ENCODE assay signal across 21 cellular contexts in the genomic region with DNA sequence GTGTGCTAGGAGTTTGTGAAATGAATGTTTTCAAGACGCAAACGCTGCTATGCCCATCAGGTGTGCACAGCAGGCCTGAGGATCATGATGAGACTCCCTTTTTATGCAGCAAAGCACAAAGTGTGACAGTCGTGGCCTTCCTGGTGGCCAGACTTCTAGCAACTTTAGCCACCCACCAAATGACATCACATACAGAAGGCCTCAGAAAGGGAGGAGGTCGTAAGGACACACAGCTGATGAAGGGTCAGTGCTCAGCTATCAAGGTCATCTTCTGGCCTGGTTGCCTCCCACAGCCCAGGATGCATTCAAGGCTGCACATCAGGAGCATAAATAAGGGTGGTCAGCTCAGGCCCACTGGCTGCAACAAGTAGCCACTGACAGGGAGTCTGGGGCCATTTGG. TPM values are rescaled to one million over a fixed set of nuclear protein-coding genes. Genes with fewer than 3 reads are reported as not detected.
A peak's percentile ranks its signal among the peaks of the same experiment; 100 is the strongest.
DNase-seq lines count a peak whose midpoint lies in the region; ATAC-seq, FAIRE-seq and TF ChIP-seq lines count a peak whose summit lies in the region.
"Had no signal": no experiment of that assay in that cellular context is flagged by ENCODE, and none has a peak within 500 bp of the region (broad histone marks: within the 10 kb centered on the region; RNA-seq: fewer than 3 reads in every experiment).

No MANE protein-coding gene starts in this region.

- H3K27me3 ChIP-seq in IMR-90 (ENCODE audit: control insufficient read depth, insufficient read depth, low read length) (no peaks in the 10 kb centered on the region), K562 (ENCODE audit: control insufficient read depth in 2 of 2, insufficient read depth in 2 of 2, low read length in 2 of 2) (no peaks in the 10 kb centered on the region), right lobe of liver (no peaks in the 10 kb centered on the region)
- H3K27me3 ChIP-seq: BE2C had no signal

- H3K4me1 ChIP-seq in IMR-90 (ENCODE audit: control insufficient read depth, insufficient read depth, low read length) (no peaks in the 10 kb centered on the region), K562 (replicated peaks in 1 of 2; ENCODE audit: control insufficient read depth in 2 of 2, insufficient read depth in 2 of 2, low read length in 2 of 2) (peaks cover 0 to 21% of the 10 kb centered on the region in 2 experiments; a peak in 3 of 5 replicates), right lobe of liver (no peaks in the 10 kb centered on the region)
- H3K4me1 ChIP-seq: A549, BE2C, HAP-1 had no signal

- no peak overlapping the region for H3K56ac ChIP-seq in IMR-90 (ENCODE audit: extremely low read depth, insufficient read depth, low read length)

- H3K9me1 ChIP-seq in IMR-90 (ENCODE audit: insufficient read depth, low read length) (no peaks in the 10 kb centered on the region), K562 (ENCODE audit: control insufficient read depth, insufficient read depth, low read length) (peaks cover 4% of the 10 kb centered on the region)

- BruUV-seq in IMR-90 (replicated peaks; lab: Mats Ljungman, UMichigan) (no TSS peak), K562 (replicated peaks; lab: Mats Ljungman, UMichigan) (no TSS peak)

- no peak for TF ChIP-seq EP300 in K562 (IDR thresholded peaks at IDR 0.05; ENCODE audit: low read length)

- H2AK9ac ChIP-seq in IMR-90 (replicated peaks; ENCODE audit: low read depth, low read length, poor library complexity): no peak overlapping the region

- H2AFZ ChIP-seq in IMR-90 (replicated peaks; ENCODE audit: low read length, poor library complexity) (peak overlapping the region; percentile 21), K562 (ENCODE audit: low read depth, low read length) (no peak overlapping the region)

- H2BK20ac ChIP-seq in IMR-90 (ENCODE audit: low read depth, low read length): no peak overlapping the region

- intact Hi-C loops in IMR-90 (cut with micrococcal nuclease) (no loop called here), K562 (cut with micrococcal nuclease) (no loop called here), posterior vena cava (cut with DNase I) (no loop called here), head of caudate nucleus (cut with DNase I) (no loop called here), right lobe of liver (cut with DNase I) (no loop called here)

- WGBS in IMR-90 (ENCODE audit: extremely low coverage in 2 of 2, insufficient read length in 1 of 2), 2 experiments: no CpG with 5 or more reads among the region's 4 CpGs
- 46% methylated on average over 4 of the region's 4 CpGs for WGBS in K562 (ENCODE audit: insufficient coverage, low coverage, missing lambda C conversion rate)
- WGBS in right lobe of liver (ENCODE audit: insufficient coverage, low coverage, low lambda C conversion rate, missing lambda C conversion rate): 80% methylated on average over 3 of the region's 4 CpGs

- no peak overlapping the region for H3K4ac ChIP-seq in IMR-90 (ENCODE audit: low read depth, low read length)

- H3K4me3 ChIP-seq in IMR-90 (ENCODE audit: insufficient read depth, low read depth, low read length) (no peak overlapping the region), K562 (no peak overlapping the region), right lobe of liver (no peak overlapping the region)
- H3K4me3 ChIP-seq: A549, HAP-1 had no signal

- no peak for TF ChIP-seq RAD21 in IMR-90 (IDR thresholded peaks at IDR 0.05; ENCODE audit: low read length)
- TF ChIP-seq RAD21 in K562 (CRISPR knock-in tag; conservative IDR thresholded peaks at IDR 0.05 in 1 of 2, IDR thresholded peaks at IDR 0.05 in 1 of 2): no peak

- H3K79me1 ChIP-seq in IMR-90 (ENCODE audit: low read depth in 1 of 2, low read length in 2 of 2): no peaks in the 10 kb centered on the region

- FAIRE-seq in K562 (lab: Jason Lieb, UNC): no peak
- FAIRE-seq: A549, GM12892, GM19239, H1, HepG2, HTR-8/SVneo had no signal

- H4K5ac ChIP-seq in IMR-90 (ENCODE audit: low read depth, low read length): no peak overlapping the region

- H4K8ac ChIP-seq in IMR-90 (ENCODE audit: low read depth in 2 of 2, low read length in 2 of 2): no peak overlapping the region

- H3K36me3 ChIP-seq in IMR-90 (ENCODE audit: control insufficient read depth, insufficient read depth, low read length) (peaks cover 29% of the 10 kb centered on the region), K562 (ENCODE audit: control insufficient read depth, insufficient read depth, low read length) (no peaks in the 10 kb centered on the region; the same call in 2 of the 3 replicates), right lobe of liver (peaks cover 0 to 34% (median 12%) of the 10 kb centered on the region in 4 donors)
- H3K36me3 ChIP-seq: BE2C had no signal

- H3K23ac ChIP-seq in IMR-90 (ENCODE audit: low read depth, low read length): no peak overlapping the region; the same call in 1 of the 2 replicates

- no peak overlapping the region for H2BK120ac ChIP-seq in IMR-90 (ENCODE audit: low read depth, low read length)

- H4K20me1 ChIP-seq in IMR-90 (ENCODE audit: insufficient read depth, low read length): no peaks in the 10 kb centered on the region
- no peaks in the 10 kb centered on the region for H4K20me1 ChIP-seq in K562 (replicated peaks; ENCODE audit: control insufficient read depth, insufficient read depth, low read length)

- H2BK5ac ChIP-seq in IMR-90 (ENCODE audit: low read depth, low read length, poor library complexity, severe bottlenecking): no peak overlapping the region

- H4K91ac ChIP-seq in IMR-90 (ENCODE audit: insufficient read depth, low read depth, low read length): no peak overlapping the region

- H2BK15ac ChIP-seq in IMR-90 (ENCODE audit: low read depth, low read length): no peak overlapping the region

- DNase-seq in IMR-90 (no peak), K562 (ENCODE audit: extremely low read depth in 1 of 4, low spot score in 3 of 4) (peak in 2 of 4 experiments; percentile 3 to 12), posterior vena cava (ENCODE audit: low spot score) (peak; percentile 20), head of caudate nucleus (no peak), right lobe of liver (no peak)
- no peak for DNase-seq in effector CD8-positive, alpha-beta T cell (lab: John Stamatoyannopoulos, UW)
- DNase-seq: BE2C; CD8-positive, alpha-beta T cell; COR-L47; DND-41; GDM1; HFFc6 had no signal

- no peak for TF ChIP-seq POLR2A in IMR-90 (IDR thresholded peaks at IDR 0.05; ENCODE audit: low read depth, low read length)
- TF ChIP-seq POLR2A in K562 (conservative IDR thresholded peaks at IDR 0.05): no peak
- no peak for TF ChIP-seq POLR2A in right lobe of liver (IDR thresholded peaks at IDR 0.05)

- no peak for ATAC-seq in IMR-90 (ENCODE audit: low read depth)
- peak; percentile 36 for ATAC-seq in K562
- no peak for ATAC-seq in right lobe of liver
- ATAC-seq: A549; CD8-positive, alpha-beta T cell had no signal

- H3K27ac ChIP-seq in IMR-90 (ENCODE audit: insufficient read depth, low read length) (no peak overlapping the region), K562 (ENCODE audit: extremely low read depth, low read depth, low read length) (no peak overlapping the region), right lobe of liver (no peak overlapping the region)
- H3K27ac ChIP-seq: A549 had no signal

- H3K9ac ChIP-seq in IMR-90 (ENCODE audit: low read depth, low read length) (no peak overlapping the region), K562 (ENCODE audit: insufficient read depth in 1 of 2, low read depth in 2 of 2, low read length in 2 of 2) (peak overlapping the region in 1 of 2 experiments; percentile 24; a peak in 1 of 4 replicates)

- no peak overlapping the region for H3K14ac ChIP-seq in IMR-90 (replicated peaks; ENCODE audit: low read depth, low read length)

- H3K9me3 ChIP-seq in IMR-90 (ENCODE audit: control insufficient read depth, insufficient read depth, low read length): no peaks in the 10 kb centered on the region
- H3K9me3 ChIP-seq in K562 (replicated peaks; ENCODE audit: control insufficient read depth, insufficient read depth, low read depth, low read length): no peaks in the 10 kb centered on the region
- H3K9me3 ChIP-seq in right lobe of liver: no peaks in the 10 kb centered on the region
- H3K9me3 ChIP-seq: A549, BE2C, HAP-1 had no signal

- no peak for TF ChIP-seq CTCF in IMR-90 (conservative IDR thresholded peaks at IDR 0.05; ENCODE audit: low read depth, low read length)
- TF ChIP-seq CTCF in K562 (IDR thresholded peaks at IDR 0.05 in 2 of 3, conservative IDR thresholded peaks at IDR 0.05 in 1 of 3; ENCODE audit: insufficient read depth in 2 of 3, low read depth in 1 of 3, low read length in 3 of 3): no peak
- TF ChIP-seq CTCF in right lobe of liver (IDR thresholded peaks at IDR 0.05): no peak

- H2AK5ac ChIP-seq in IMR-90 (ENCODE audit: low read depth, low read length): no peak overlapping the region

- dilution Hi-C loops in IMR-90 (cut with HindIII; ENCODE audit: low sequenced_read_pairs, unreplicated experiment): no loop called here

- H3K79me2 ChIP-seq in K562 (ENCODE audit: control insufficient read depth, insufficient read depth, low read length): no peaks in the 10 kb centered on the region

- in situ Hi-C loops in IMR-90 (cut with MboI; ENCODE audit: low sequenced_read_pairs): loop anchor here (25.0 kb wide), 1 partner anchor 666 kb away; the partner anchor contains the start of genes MYCBP and RRAGC
- in situ Hi-C loops in K562 (cut with MboI): no loop called here

- CTCF ChIA-PET in IMR-90 (lab: Yijun Ruan, JAX): no interaction called here
- CTCF ChIA-PET in K562 (lab: Yijun Ruan, JAX; ENCODE audit: low intra/inter-chr PET ratio): no interaction called here

- H3K4me2 ChIP-seq in IMR-90 (ENCODE audit: low read depth, low read length): no peak overlapping the region
- H3K4me2 ChIP-seq in K562 (ENCODE audit: insufficient read depth, low read length): no peak overlapping the region
- H3K4me2 ChIP-seq: A549 had no signal

- H3K18ac ChIP-seq in IMR-90 (ENCODE audit: low read depth, low read length): no peak overlapping the region

- POLR2A ChIA-PET in IMR-90 (lab: Charles Lee; ENCODE audit: unreplicated experiment) (no interaction called here), K562 (lab: Yijun Ruan, JAX) (interaction anchor here (0.6 to 0.8 kb wide), 3 partner anchors 31 to 182 kb away, joined by 3 read pairs; no protein-coding TSS in a partner anchor)

RNA-seq across cellular contexts. Expression of gene BMP8A, which starts 36.6 kb away (rescaled TPM):
- total RNA-seq in IMR-90 (2012; rRNA removed) (not detected in 2 replicates), K562 (2014; rRNA removed) (not detected in 2 replicates), K562 (2014; rRNA removed; fragmentation: Illumina TruSeq; extraction: Trizol) (not detected in 2 replicates), K562 (2015; rRNA removed; fragmentation: Illumina TruSeq; extraction: Trizol) (not detected in 2 replicates), K562 (2021) (0.16 and 0.31 TPM in 2 replicates), posterior vena cava (under 1 TPM; 0.65 to 0.90 TPM), right lobe of liver (under 1 TPM in 2 of 6 experiments, not detected in 4; 0.18 to 0.80 TPM)
- polyA plus RNA-seq in IMR-90 (2012; rRNA removed) (not detected in 2 replicates), K562 (2011; rRNA removed) (0.04 TPM in 1 of 2 replicates, not detected in the other), K562 (2014; fragmentation: Illumina TruSeq; extraction: Trizol) (not detected in 2 replicates), K562 (2014; fragmentation: Nextera tagmentation; extraction: Ambion mirVana) (not detected), K562 (2014; rRNA removed) (0.05 and 0.11 TPM in 2 replicates)
- 0.05 TPM in 1 of 2 replicates, not detected in the other for polyA plus RNA-seq in IMR-90 (2012; cell fraction: cytosol; rRNA removed)
- polyA plus RNA-seq in IMR-90 (2012; cell fraction: nucleus; rRNA removed; ENCODE audit: low replicate concordance): not detected in 2 replicates
- not detected in 2 replicates for total RNA-seq in K562 (2011; cell fraction: chromatin; rRNA removed; ENCODE audit: low replicate concordance)
- total RNA-seq in K562 (2011; cell fraction: nucleolus; rRNA removed): not detected in 2 replicates
- not detected in 2 replicates for total RNA-seq in K562 (2011; cell fraction: nucleoplasm; rRNA removed)
- polyA plus RNA-seq in K562 (2011; cell fraction: cytosol; rRNA removed): 0.07 TPM in 1 of 2 replicates, not detected in the other
- polyA plus RNA-seq in K562 (2011; cell fraction: nucleus; rRNA removed): 0.11 TPM in 1 of 2 replicates, not detected in the other
- polyA plus RNA-seq in K562 (2012): 0.25 TPM in 1 of 2 replicates, not detected in the other
- polyA minus RNA-seq in K562 (2011; rRNA and poly(A)+ RNA removed): not detected in 2 replicates
- polyA minus RNA-seq in K562 (2011; cell fraction: cytosol; rRNA and poly(A)+ RNA removed): not detected in 2 replicates
- polyA minus RNA-seq in K562 (2011; cell fraction: nucleus; rRNA and poly(A)+ RNA removed): 0.27 TPM in 1 of 2 replicates, not detected in the other
- total RNA-seq: HepG2, HFFc6 had no signal
- polyA plus RNA-seq: AG04450, CD14-positive monocyte had no signal

RNA-seq across cellular contexts. Expression of gene PABPC4, which starts 48.5 kb away (rescaled TPM):
- total RNA-seq in IMR-90 (2012; rRNA removed) (74.9 and 78.6 TPM in 2 replicates), K562 (2014; rRNA removed) (207 and 244 TPM in 2 replicates), K562 (2014; rRNA removed; fragmentation: Illumina TruSeq; extraction: Trizol) (212 and 220 TPM in 2 replicates), K562 (2015; rRNA removed; fragmentation: Illumina TruSeq; extraction: Trizol) (169 and 175 TPM in 2 replicates), K562 (2021) (520 and 526 TPM in 2 replicates), posterior vena cava (100 to 1,000 TPM; 156 to 198 TPM), right lobe of liver (100 to 1,000 TPM in 2 of 6 experiments, 10 to 100 TPM in 4; 89.8 to 155 (median 99.1) TPM)
- polyA plus RNA-seq in IMR-90 (2012; rRNA removed) (90.3 and 108 TPM in 2 replicates), K562 (2011; rRNA removed) (145 and 147 TPM in 2 replicates), K562 (2014; fragmentation: Illumina TruSeq; extraction: Trizol) (369 and 413 TPM in 2 replicates), K562 (2014; fragmentation: Nextera tagmentation; extraction: Ambion mirVana) (10 to 100 TPM; 77.7 to 88.4 TPM), K562 (2014; rRNA removed) (264 and 303 TPM in 2 replicates)
- 85.8 and 94.9 TPM in 2 replicates for polyA plus RNA-seq in IMR-90 (2012; cell fraction: cytosol; rRNA removed)
- polyA plus RNA-seq in IMR-90 (2012; cell fraction: nucleus; rRNA removed; ENCODE audit: low replicate concordance): 274 and 320 TPM in 2 replicates
- 568 TPM in 2 replicates for total RNA-seq in K562 (2011; cell fraction: chromatin; rRNA removed; ENCODE audit: low replicate concordance)
- 333 and 358 TPM in 2 replicates for total RNA-seq in K562 (2011; cell fraction: nucleolus; rRNA removed)
- total RNA-seq in K562 (2011; cell fraction: nucleoplasm; rRNA removed): 368 and 413 TPM in 2 replicates
- polyA plus RNA-seq in K562 (2011; cell fraction: cytosol; rRNA removed): 136 and 188 TPM in 2 replicates
- polyA plus RNA-seq in K562 (2011; cell fraction: nucleus; rRNA removed): 574 and 790 TPM in 2 replicates
- polyA plus RNA-seq in K562 (2012): 240 and 315 TPM in 2 replicates
- 134 and 150 TPM in 2 replicates for polyA minus RNA-seq in K562 (2011; rRNA and poly(A)+ RNA removed)
- polyA minus RNA-seq in K562 (2011; cell fraction: cytosol; rRNA and poly(A)+ RNA removed): 197 and 243 TPM in 2 replicates
- polyA minus RNA-seq in K562 (2011; cell fraction: nucleus; rRNA and poly(A)+ RNA removed): 113 and 158 TPM in 2 replicates
